ENCODE assay signal across 20 cellular contexts in the genomic region with DNA sequence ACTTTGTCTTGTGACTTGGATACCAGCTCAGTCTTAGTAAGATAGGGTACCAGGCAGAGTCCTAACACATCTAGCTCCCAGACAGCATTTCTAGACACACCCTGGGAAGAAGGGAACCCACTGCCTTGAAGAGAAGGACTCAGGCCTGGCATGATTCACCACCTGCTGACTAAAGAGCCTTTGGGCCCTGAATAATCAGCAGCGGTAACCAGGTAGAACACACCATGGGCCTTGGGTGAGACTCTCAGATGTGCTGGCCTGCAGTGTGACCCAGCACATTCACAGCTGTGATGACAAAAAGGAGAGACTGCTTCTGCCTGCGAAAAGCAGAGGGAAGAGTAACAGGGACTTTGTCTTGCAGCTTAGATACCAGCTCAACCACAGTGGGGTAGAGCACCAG.
"Had no signal": no experiment of that assay in that cellular context is flagged by ENCODE, and none has a peak within 500 bp of the region (broad histone marks: within the 10 kb centered on the region; RNA-seq: fewer than 3 reads in every experiment).

No MANE protein-coding gene starts in this region.

- ATAC-seq: activated T-cell treated with anti-CD3 and anti-CD28 coated beads, Interleukin-2, amount 50 U/mL, for 72 hours; left lung; naive thymus-derived CD4-positive, alpha-beta T cell; T-helper 17 cell; upper lobe of right lung had no signal

- H3K4me1 Mint-ChIP-seq: activated naive CD8-positive, alpha-beta T cell treated with anti-CD3 and anti-CD28 coated beads, Interleukin-2, amount 10 ng/mL, durations not matched to agents 7 days and 5 days; naive thymus-derived CD4-positive, alpha-beta T cell; neural crest cell had no signal

- H3K4me3 ChIP-seq: coronary artery, left lung, lung, thyroid gland, upper lobe of right lung had no signal

- H3K4me1 ChIP-seq: left lung, thyroid gland, upper lobe of right lung had no signal

- H3K27me3 ChIP-seq: left lung, thyroid gland, upper lobe of right lung had no signal

- H3K9me3 ChIP-seq: left lung, thyroid gland, upper lobe of right lung had no signal

- DNase-seq: activated CD4-positive, alpha-beta memory T cell treated with anti-CD3 and anti-CD28 coated beads for 36 hours; activated CD4-positive, alpha-beta T cell treated with anti-CD3 and anti-CD28 coated beads for 48 hours; activated CD4-positive, CD25-positive, alpha-beta regulatory T cell; activated effector memory CD4-positive, alpha-beta T cell treated with Interleukin-2 at 50 U/mL for 16 hours; activated naive CD4-positive, alpha-beta T cell treated with anti-CD3 and anti-CD28 coated beads for 36 hours; activated naive CD8-positive, alpha-beta T cell treated with anti-CD3 and anti-CD28 coated beads, Interleukin-2, amount 10 ng/mL, durations not matched to agents 7 days and 5 days; activated T-cell treated with anti-CD3 and anti-CD28 coated beads, Interleukin-2, amount 50 U/mL, for 72 hours; amniotic stem cell; cerebellar nuclear complex; foreskin melanocyte; left lung; naive thymus-derived CD4-positive, alpha-beta T cell; stimulated activated CD4-positive, alpha-beta T cell treated with anti-CD3 and anti-CD28 coated beads, Interleukin-4, amount 100 ng/mL, for 24 hours; stimulated activated naive CD4-positive, alpha-beta T cell treated with Interleukin-2 at 50 U/mL for 16 hours; T-helper 17 cell; thyroid gland; upper lobe of right lung had no signal

- H3K27ac ChIP-seq: coronary artery, left lung, thyroid gland, upper lobe of right lung had no signal

- H3K9me3 Mint-ChIP-seq: activated CD4-positive, alpha-beta memory T cell treated with anti-CD3 and anti-CD28 coated beads for 36 hours; activated naive CD4-positive, alpha-beta T cell treated with anti-CD3 and anti-CD28 coated beads for 36 hours; activated naive CD8-positive, alpha-beta T cell treated with anti-CD3 and anti-CD28 coated beads, Interleukin-2, amount 10 ng/mL, durations not matched to agents 7 days and 5 days; activated T-cell treated with anti-CD3 and anti-CD28 coated beads, Interleukin-2, amount 50 U/mL, for 72 hours; naive thymus-derived CD4-positive, alpha-beta T cell; neural crest cell had no signal

- H3K36me3 ChIP-seq: left lung, thyroid gland, upper lobe of right lung had no signal

- H3K36me3 Mint-ChIP-seq: activated CD4-positive, alpha-beta memory T cell treated with anti-CD3 and anti-CD28 coated beads for 36 hours; activated naive CD8-positive, alpha-beta T cell treated with anti-CD3 and anti-CD28 coated beads, Interleukin-2, amount 10 ng/mL, durations not matched to agents 7 days and 5 days; naive thymus-derived CD4-positive, alpha-beta T cell had no signal

- H3K4me3 Mint-ChIP-seq: activated CD4-positive, alpha-beta memory T cell treated with anti-CD3 and anti-CD28 coated beads for 36 hours; activated naive CD4-positive, alpha-beta T cell treated with anti-CD3 and anti-CD28 coated beads for 36 hours; activated naive CD8-positive, alpha-beta T cell treated with anti-CD3 and anti-CD28 coated beads, Interleukin-2, amount 10 ng/mL, durations not matched to agents 7 days and 5 days; activated T-cell treated with anti-CD3 and anti-CD28 coated beads, Interleukin-2, amount 50 U/mL, for 72 hours; naive thymus-derived CD4-positive, alpha-beta T cell; neural crest cell; T-helper 17 cell had no signal

- H3K27ac Mint-ChIP-seq: activated CD4-positive, alpha-beta memory T cell treated with anti-CD3 and anti-CD28 coated beads for 36 hours; activated naive CD4-positive, alpha-beta T cell treated with anti-CD3 and anti-CD28 coated beads for 36 hours; activated naive CD8-positive, alpha-beta T cell treated with anti-CD3 and anti-CD28 coated beads, Interleukin-2, amount 10 ng/mL, durations not matched to agents 7 days and 5 days; activated T-cell treated with anti-CD3 and anti-CD28 coated beads, Interleukin-2, amount 50 U/mL, for 72 hours; naive thymus-derived CD4-positive, alpha-beta T cell; T-helper 17 cell had no signal
